In genomic region chr12:53983580-53984572, GRCh38 we compare ENCODE assay signal across 14 cellular contexts. TPM values are rescaled to one million over a fixed set of nuclear protein-coding genes. Genes with fewer than 3 reads are reported as not detected.
DNase-seq lines count a peak whose midpoint lies in the region; ATAC-seq, FAIRE-seq and TF ChIP-seq lines count a peak whose summit lies in the region.
"Had no signal": no experiment of that assay in that cellular context is flagged by ENCODE, and none has a peak within 500 bp of the region (broad histone marks: within the 10 kb centered on the region; RNA-seq: fewer than 3 reads in every experiment).

No MANE protein-coding gene starts in this region.

- peak overlapping the region; percentile 69 for H3K27ac ChIP-seq in HL-60 (replicated peaks)
- H3K27ac ChIP-seq in astrocyte (ENCODE audit: low read depth, low read length), result no peak overlapping the region
- H3K27ac ChIP-seq in CD8-positive, alpha-beta T cell (ENCODE audit: low read depth, low read length), result no peak overlapping the region
- H3K27ac ChIP-seq: colonic mucosa had no signal

- H3K9me3 ChIP-seq in astrocyte (ENCODE audit: insufficient read depth, low read depth, low read length), result no peaks in the 10 kb centered on the region
- H3K9me3 ChIP-seq in CD8-positive, alpha-beta T cell (ENCODE audit: low read length), result no peaks in the 10 kb centered on the region
- H3K9me3 ChIP-seq: colonic mucosa had no signal

- CTCF ChIA-PET in BJ (lab: Yijun Ruan, JAX), result interaction anchor here (0.8 to 5.8 kb wide), 18 partner anchors 8 to 241 kb away, joined by 3 to 90 read pairs (median 6); partner anchors contain the start of genes HOXC11, HOXC12, HOXC5 and HOXC8
- CTCF ChIA-PET in CD8-positive, alpha-beta T cell (lab: Charles Lee), result interaction anchor here (1.2 to 1.9 kb wide), 5 partner anchors 14 to 224 kb away, joined by 4 to 7 read pairs (median 5); no protein-coding TSS in a partner anchor

- POLR2A ChIA-PET in BJ (lab: Charles Lee), result interaction anchor here (0.8 kb wide), 1 partner anchor 214 kb away, joined by 4 read pairs; no protein-coding TSS in a partner anchor
- POLR2A ChIA-PET in CD8-positive, alpha-beta T cell (lab: Charles Lee), result interaction anchor here (0.6 kb wide), 1 partner anchor 353 kb away, joined by 3 read pairs; no protein-coding TSS in a partner anchor

- H3K9me3 Mint-ChIP-seq in astrocyte (ENCODE audit: unreplicated experiment) (peaks cover 20% of the 10 kb centered on the region), nephron (no peaks in the 10 kb centered on the region)
- H3K9me3 Mint-ChIP-seq in CD8-positive, alpha-beta T cell, result no peaks in the 10 kb centered on the region
- H3K9me3 Mint-ChIP-seq: stimulated activated memory B cell treated with anti-CD40 and anti-IgM and Interleukin-4, amounts not matched to agents 10 μg/mL and 1 μg/mL and 100 μg/mL, for 72 hours had no signal

- no peak for FAIRE-seq in astrocyte (lab: Jason Lieb, UNC)

- no peaks in the 10 kb centered on the region for H3K4me1 ChIP-seq in astrocyte (ENCODE audit: insufficient read depth, low read length)
- H3K4me1 ChIP-seq in CD8-positive, alpha-beta T cell (ENCODE audit: insufficient read depth, low read length), result peaks cover 18% of the 10 kb centered on the region
- H3K4me1 ChIP-seq: colonic mucosa had no signal

- intact Hi-C loops in CD8-positive, alpha-beta T cell (cut with DNase I, micrococcal nuclease), result loop anchor here in 1 of 2 experiments (10.0 kb wide), 1 partner anchor 391 kb away; no protein-coding TSS in a partner anchor

- no peak overlapping the region for H3K9ac ChIP-seq in astrocyte (ENCODE audit: low read length)

- H2AFZ ChIP-seq in astrocyte (ENCODE audit: low read depth, low read length), result no peak overlapping the region

- peak overlapping the region; percentile 58 for H3K27ac Mint-ChIP-seq in astrocyte (ENCODE audit: unreplicated experiment)
- H3K27ac Mint-ChIP-seq in nephron, result peak overlapping the region; percentile 87 to 100 (median 97)
- no peak overlapping the region for H3K27ac Mint-ChIP-seq in CD8-positive, alpha-beta T cell
- H3K27ac Mint-ChIP-seq: stimulated activated memory B cell treated with anti-CD40 and anti-IgM and Interleukin-4, amounts not matched to agents 10 μg/mL and 1 μg/mL and 100 μg/mL, for 72 hours had no signal

- DNase-seq in BJ (ENCODE audit: low read depth), result no peak
- DNase-seq in HL-60 (ENCODE audit: low read depth in 1 of 2, low spot score in 1 of 2), result peak in 1 of 2 experiments; percentile 62
- no peak for DNase-seq in astrocyte (ENCODE audit: low read depth)
- no peak for DNase-seq in CD8-positive, alpha-beta T cell
- no peak for DNase-seq in HPDE6-E6E7 (ENCODE audit: extremely low spot score)
- DNase-seq in RKO (ENCODE audit: low spot score), result no peak
- DNase-seq: Kasumi-1, SIG-M5 had no signal

- no peaks in the 10 kb centered on the region for H3K36me3 ChIP-seq in BJ (ENCODE audit: control insufficient read depth, insufficient read depth, low read length)
- H3K36me3 ChIP-seq in astrocyte (ENCODE audit: insufficient read depth, low read length), result no peaks in the 10 kb centered on the region
- H3K36me3 ChIP-seq in CD8-positive, alpha-beta T cell (ENCODE audit: insufficient read depth, low read length), result no peaks in the 10 kb centered on the region
- H3K36me3 ChIP-seq: colonic mucosa had no signal

- H3K4me1 Mint-ChIP-seq in astrocyte (ENCODE audit: low read depth, unreplicated experiment) (no peaks in the 10 kb centered on the region), nephron (peaks cover 31% of the 10 kb centered on the region)
- H3K4me1 Mint-ChIP-seq in CD8-positive, alpha-beta T cell (ENCODE audit: low read depth), result peaks cover 24% of the 10 kb centered on the region

- H3K4me2 ChIP-seq in astrocyte (ENCODE audit: low read length), result no peak overlapping the region

- no peak for TF ChIP-seq CTCF in BJ (IDR thresholded peaks at IDR 0.05; ENCODE audit: insufficient read depth, low read depth, low read length)
- TF ChIP-seq CTCF in HL-60 (IDR thresholded peaks at IDR 0.05; ENCODE audit: insufficient read depth, low read length), result no peak
- no peak for TF ChIP-seq CTCF in astrocyte (IDR thresholded peaks at IDR 0.05; ENCODE audit: insufficient read depth, low read depth, low read length)
- no peak for TF ChIP-seq CTCF in nephron (IDR thresholded peaks at IDR 0.05; ENCODE audit: unreplicated experiment in 3 of 3)
- no peak for TF ChIP-seq CTCF in CD8-positive, alpha-beta T cell (IDR thresholded peaks at IDR 0.05)

- H3K27me3 ChIP-seq in BJ (ENCODE audit: control insufficient read depth, insufficient read depth, low read length), result peaks cover 2% of the 10 kb centered on the region; the same call in 1 of the 2 replicates
- peaks cover 42% of the 10 kb centered on the region for H3K27me3 ChIP-seq in HL-60 (ENCODE audit: insufficient read depth, poor library complexity, severe bottlenecking)
- peaks cover 92% of the 10 kb centered on the region for H3K27me3 ChIP-seq in astrocyte (ENCODE audit: insufficient read depth, low read length)
- peaks cover 85% of the 10 kb centered on the region for H3K27me3 ChIP-seq in CD8-positive, alpha-beta T cell (ENCODE audit: insufficient read depth, low read length)

- H3K27me3 Mint-ChIP-seq in astrocyte (ENCODE audit: low read depth, unreplicated experiment), result peaks cover 85% of the 10 kb centered on the region
- peaks cover 100% of the 10 kb centered on the region for H3K27me3 Mint-ChIP-seq in nephron (ENCODE audit: low read depth)
- H3K27me3 Mint-ChIP-seq in CD8-positive, alpha-beta T cell (ENCODE audit: low read depth), result peaks cover 89% of the 10 kb centered on the region

- no peak overlapping the region for H3K4me3 Mint-ChIP-seq in astrocyte (ENCODE audit: unreplicated experiment)
- peak overlapping the region; percentile 95 to 99 (median 96) for H3K4me3 Mint-ChIP-seq in nephron
- no peak overlapping the region for H3K4me3 Mint-ChIP-seq in CD8-positive, alpha-beta T cell
- H3K4me3 Mint-ChIP-seq: stimulated activated memory B cell treated with anti-CD40 and anti-IgM and Interleukin-4, amounts not matched to agents 10 μg/mL and 1 μg/mL and 100 μg/mL, for 72 hours had no signal

- no peaks in the 10 kb centered on the region for H3K36me3 Mint-ChIP-seq in astrocyte (ENCODE audit: low read depth, unreplicated experiment)
- peaks cover 7% of the 10 kb centered on the region for H3K36me3 Mint-ChIP-seq in nephron (ENCODE audit: low read depth)
- H3K36me3 Mint-ChIP-seq in CD8-positive, alpha-beta T cell, result no peaks in the 10 kb centered on the region
- H3K36me3 Mint-ChIP-seq: stimulated activated memory B cell treated with anti-CD40 and anti-IgM and Interleukin-4, amounts not matched to agents 10 μg/mL and 1 μg/mL and 100 μg/mL, for 72 hours had no signal

- ATAC-seq in HG03571 (IDR thresholded peaks at IDR 0.05; ENCODE audit: unreplicated experiment), result no peak
- no peak for ATAC-seq in CD8-positive, alpha-beta T cell
- ATAC-seq: left lobe of liver; stimulated activated memory B cell treated with anti-CD40 and anti-IgM and Interleukin-4, amounts not matched to agents 10 μg/mL and 1 μg/mL and 100 μg/mL, for 72 hours had no signal

- H3K4me3 ChIP-seq in BJ (ENCODE audit: low read depth, low read length) (peak overlapping the region; percentile 46), HL-60 (replicated peaks; ENCODE audit: insufficient read depth, low read length) (no peak overlapping the region), astrocyte (ENCODE audit: insufficient read depth, low read depth, low read length) (no peak overlapping the region)
- no peak overlapping the region for H3K4me3 ChIP-seq in CD8-positive, alpha-beta T cell (ENCODE audit: low read depth, low read length)
- H3K4me3 ChIP-seq: colonic mucosa had no signal

- H3K79me2 ChIP-seq in astrocyte (ENCODE audit: insufficient read depth, low read length), result no peaks in the 10 kb centered on the region

- H4K20me1 ChIP-seq in astrocyte (ENCODE audit: insufficient read depth, low read length), result no peaks in the 10 kb centered on the region

RNA-seq across cellular contexts. Expression of gene HOXC10, which starts 1.1 kb away (rescaled TPM):
- polyA plus RNA-seq in BJ (2011; rRNA removed), result 13.9 and 14.9 TPM in 2 replicates
- polyA minus RNA-seq in BJ (2011; rRNA and poly(A)+ RNA removed), result 5.2 and 10.6 TPM in 2 replicates
- total RNA-seq in astrocyte, result not detected in 2 replicates
- total RNA-seq in CD8-positive, alpha-beta T cell, result not detected
- total RNA-seq: colonic mucosa, omental fat pad had no signal

RNA-seq across cellular contexts. Expression of gene HOTAIR, which starts 9.1 kb away (rescaled TPM):
- polyA plus RNA-seq in BJ (2011; rRNA removed), result 11.4 and 18.9 TPM in 2 replicates
- polyA minus RNA-seq in BJ (2011; rRNA and poly(A)+ RNA removed), result 1.2 and 1.5 TPM in 2 replicates
- total RNA-seq in astrocyte, result not detected in 2 replicates
- not detected for total RNA-seq in CD8-positive, alpha-beta T cell
- total RNA-seq: colonic mucosa, left lobe of liver had no signal

RNA-seq across cellular contexts. Expression of gene HOXC11, which starts 10.9 kb away (rescaled TPM):
- 3.2 and 4.9 TPM in 2 replicates for polyA plus RNA-seq in BJ (2011; rRNA removed)
- 2.7 and 2.9 TPM in 2 replicates for polyA minus RNA-seq in BJ (2011; rRNA and poly(A)+ RNA removed)
- not detected in 2 replicates for total RNA-seq in astrocyte
- not detected for total RNA-seq in CD8-positive, alpha-beta T cell
- total RNA-seq: colonic mucosa, left lobe of liver, omental fat pad had no signal

RNA-seq across cellular contexts. Expression of gene HOXC9, which starts 16.1 kb away (rescaled TPM):
- 1.2 and 1.8 TPM in 2 replicates for polyA plus RNA-seq in BJ (2011; rRNA removed)
- 0.19 and 0.41 TPM in 2 replicates for polyA minus RNA-seq in BJ (2011; rRNA and poly(A)+ RNA removed)
- total RNA-seq in astrocyte, result not detected in 2 replicates
- total RNA-seq in CD8-positive, alpha-beta T cell, result not detected
- total RNA-seq: colonic mucosa, left lobe of liver had no signal

RNA-seq across cellular contexts. Expression of gene HOXC8, which starts 24.9 kb away (rescaled TPM):
- polyA plus RNA-seq in BJ (2011; rRNA removed), result 1.6 and 1.8 TPM in 2 replicates
- 0.51 and 0.62 TPM in 2 replicates for polyA minus RNA-seq in BJ (2011; rRNA and poly(A)+ RNA removed)
- total RNA-seq in astrocyte, result not detected in 2 replicates
- not detected for total RNA-seq in CD8-positive, alpha-beta T cell
- total RNA-seq: colonic mucosa, left lobe of liver had no signal

Comparison
In these comparisons a context has a peak if more than half of its experiments do, and no peak if none do; other contexts are left out.
1. H3K4me3 Mint-ChIP-seq: peak in nephron (3 of 3); none in astrocyte (single experiment) and CD8-positive, alpha-beta T cell (single experiment).